ENCODE assay signal across 14 cellular contexts in the genomic region with DNA sequence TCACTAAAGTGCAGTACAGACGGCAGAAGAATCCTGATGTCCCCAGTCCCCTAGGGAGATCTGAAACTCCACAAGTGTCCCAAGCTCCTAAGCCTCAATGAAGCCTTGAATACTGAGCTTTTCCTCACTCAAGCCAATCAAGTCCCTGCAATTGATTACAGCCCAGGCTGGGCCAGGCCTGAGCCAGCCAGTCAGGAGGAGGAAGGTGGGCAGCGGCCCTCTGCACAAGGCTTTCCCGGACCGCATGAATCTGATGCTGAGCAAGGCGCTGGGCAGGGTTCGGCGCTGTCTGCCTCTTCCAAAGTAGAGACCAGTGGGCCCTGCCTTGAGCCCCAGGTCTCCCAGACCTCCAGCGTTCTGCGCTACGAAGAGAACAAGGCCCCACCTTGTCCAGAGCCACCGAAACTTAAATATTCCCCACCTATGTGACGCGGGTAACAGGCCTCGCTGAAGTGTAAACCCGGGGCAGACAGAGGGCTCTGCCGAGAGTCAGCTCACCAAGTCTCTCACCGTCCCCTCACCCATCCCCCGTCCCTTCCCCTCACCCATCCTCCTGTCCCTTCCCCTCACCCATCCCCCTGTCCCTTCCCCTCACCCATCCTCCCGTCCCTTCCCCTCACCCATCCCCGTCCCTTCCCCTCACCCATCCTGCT.
DNase-seq lines count a peak whose midpoint lies in the region; ATAC-seq and TF ChIP-seq lines count a peak whose summit lies in the region.
"Had no signal": no experiment of that assay in that cellular context is flagged by ENCODE, and none has a peak within 500 bp of the region (broad histone marks: within the 10 kb centered on the region; RNA-seq: fewer than 3 reads in every experiment).

No MANE protein-coding gene starts in this region.

- H2AK5ac ChIP-seq in H9 (ENCODE audit: insufficient read length, low read length) = no peak overlapping the region
- no peak overlapping the region for H2AK5ac ChIP-seq in neuronal stem cell (ENCODE audit: low read depth, low read length)

- H2BK15ac ChIP-seq in H9 (ENCODE audit: low read depth, low read length) (no peak overlapping the region), neuronal stem cell (ENCODE audit: low read length) (no peak overlapping the region)

- no peak overlapping the region for H2BK20ac ChIP-seq in H9 (ENCODE audit: low read depth, low read length, poor library complexity, severe bottlenecking)

- no peak overlapping the region for H4K8ac ChIP-seq in H9 (replicated peaks; ENCODE audit: insufficient read length, low read depth, low read length)
- H4K8ac ChIP-seq in neuronal stem cell (ENCODE audit: low read depth, low read length) = no peak overlapping the region

- no peak overlapping the region for H3K27ac Mint-ChIP-seq in GM23338
- H3K27ac Mint-ChIP-seq in H9 = peak overlapping the region in 1 of 3 experiments; percentile 87; a peak in 2 of 7 replicates
- no peak overlapping the region for H3K27ac Mint-ChIP-seq in endodermal cell
- H3K27ac Mint-ChIP-seq: B cell; CD4-positive, alpha-beta T cell had no signal

- TF ChIP-seq CTCF in GM23338 (conservative IDR thresholded peaks at IDR 0.05; ENCODE audit: low read depth in 2 of 2) (no peak), H9 (conservative IDR thresholded peaks at IDR 0.05) (no peak), endodermal cell (conservative IDR thresholded peaks at IDR 0.05) (no peak), lower leg skin (IDR thresholded peaks at IDR 0.05) (no peak)

- H3K79me1 ChIP-seq in H9 (ENCODE audit: insufficient read depth, low read depth, low read length, poor library complexity, severe bottlenecking) = no peaks in the 10 kb centered on the region
- H3K79me1 ChIP-seq in neuronal stem cell (ENCODE audit: low read depth, low read length) = peaks cover 5% of the 10 kb centered on the region

- H3K23ac ChIP-seq in H9 (ENCODE audit: insufficient read length, low read depth, low read length) (no peak overlapping the region), neuronal stem cell (ENCODE audit: low read depth, low read length, poor library complexity) (no peak overlapping the region)

- H3K9ac ChIP-seq in H9 (ENCODE audit: extremely low read depth, insufficient read length, low read length) (peak overlapping the region; percentile 24), endodermal cell (ENCODE audit: extremely low read depth, low read length, poor library complexity, severe bottlenecking) (no peak overlapping the region), neuronal stem cell (ENCODE audit: low read depth, low read length, poor library complexity) (no peak overlapping the region)

- no peak for DNase-seq in GM23338 (ENCODE audit: low spot score)
- no peak for DNase-seq in H9
- DNase-seq in endodermal cell = peak; percentile 65
- no peak for DNase-seq in neuronal stem cell (ENCODE audit: low spot score)
- no peak for DNase-seq in lower leg skin (ENCODE audit: low spot score in 2 of 2)
- DNase-seq in NCI-H2196 treated with DMSO at 0.1 percent for 48 hours (lab: John Stamatoyannopoulos, UW; ENCODE audit: unreplicated experiment) = no peak
- no peak for DNase-seq in activated CD8-positive, alpha-beta memory T cell treated with anti-CD3 and anti-CD28 coated beads for 24 hours
- DNase-seq: C1 segment of cervical spinal cord; Calu3; CD4-positive, alpha-beta T cell; DMS 273 treated with DMSO at 0.1 percent for 48 hours had no signal

- H4K20me1 ChIP-seq in GM23338 (replicated peaks; ENCODE audit: insufficient read depth) (no peaks in the 10 kb centered on the region), H9 (ENCODE audit: control insufficient read depth, insufficient read depth, insufficient read length) (no peaks in the 10 kb centered on the region)

- H3K4me1 Mint-ChIP-seq in GM23338 = peaks cover 36% of the 10 kb centered on the region
- peaks cover 16 to 24% of the 10 kb centered on the region in 2 experiments for H3K4me1 Mint-ChIP-seq in H9
- H3K4me1 Mint-ChIP-seq in endodermal cell = peaks cover 10% of the 10 kb centered on the region
- H3K4me1 Mint-ChIP-seq: B cell had no signal

- H3K27ac ChIP-seq in GM23338 (ENCODE audit: low read depth) (0 out of 2 replicates have a peak overlapping the region, but pooled peaks have one; percentile 9), H9 (ENCODE audit: insufficient read length, low read depth, low read length) (no peak overlapping the region), endodermal cell (ENCODE audit: low read depth, low read length) (no peak overlapping the region), neuronal stem cell (replicated peaks; ENCODE audit: low read length) (no peak overlapping the region)
- H3K27ac ChIP-seq: HL-60 had no signal

- intact Hi-C loops in lower leg skin (cut with DNase I; ENCODE audit: low total_unique reads) = no loop called here

- H3K36me3 Mint-ChIP-seq in GM23338 (ENCODE audit: low read depth) (no peaks in the 10 kb centered on the region), H9 (ENCODE audit: insufficient read depth in 1 of 3, low read depth in 3 of 3) (no peaks in the 10 kb centered on the region), endodermal cell (ENCODE audit: low read depth) (no peaks in the 10 kb centered on the region)

- H3F3A ChIP-seq in GM23338 (replicated peaks; ENCODE audit: low read depth) = no peaks in the 10 kb centered on the region

- no peaks in the 10 kb centered on the region for H3K9me3 Mint-ChIP-seq in GM23338
- H3K9me3 Mint-ChIP-seq in H9 = no peaks in the 10 kb centered on the region
- no peaks in the 10 kb centered on the region for H3K9me3 Mint-ChIP-seq in endodermal cell
- H3K9me3 Mint-ChIP-seq: CD4-positive, alpha-beta T cell had no signal

- no peak overlapping the region for H2BK5ac ChIP-seq in H9 (ENCODE audit: insufficient read length, low read length)
- H2BK5ac ChIP-seq in neuronal stem cell (ENCODE audit: low read length) = no peak overlapping the region

- H2BK12ac ChIP-seq in H9 (ENCODE audit: insufficient read length, low read depth, low read length) = no peak overlapping the region
- no peak overlapping the region for H2BK12ac ChIP-seq in neuronal stem cell (ENCODE audit: low read length)

- H3K9me3 ChIP-seq in H9 (ENCODE audit: control insufficient read depth, low read depth, low read length) (no peaks in the 10 kb centered on the region), endodermal cell (ENCODE audit: control insufficient read depth, low read length) (no peaks in the 10 kb centered on the region), neuronal stem cell (replicated peaks in 1 of 2; ENCODE audit: control insufficient read depth in 2 of 2, insufficient read depth in 1 of 2, low read depth in 1 of 2, low read length in 2 of 2) (no peaks in the 10 kb centered on the region)
- H3K9me3 ChIP-seq: HAP-1 had no signal

- TF ChIP-seq POLR2A in lower leg skin (IDR thresholded peaks at IDR 0.05) = no peak

- H3K56ac ChIP-seq in H9 (ENCODE audit: insufficient read length, low read depth, low read length) = no peak overlapping the region

- ATAC-seq in GM23338 = peak; percentile 34

- no peaks in the 10 kb centered on the region for H3K23me2 ChIP-seq in H9 (ENCODE audit: insufficient read length, low read depth, low read length, poor library complexity, severe bottlenecking)

- H3K27me3 Mint-ChIP-seq in GM23338 (ENCODE audit: insufficient read depth, low read depth, poor library complexity) (peaks cover 17% of the 10 kb centered on the region), H9 (ENCODE audit: low read depth) (peaks cover 12% of the 10 kb centered on the region), endodermal cell (ENCODE audit: insufficient read depth) (peaks cover 3% of the 10 kb centered on the region)
- H3K27me3 Mint-ChIP-seq: CD4-positive, alpha-beta T cell had no signal

- H3K27me3 ChIP-seq in GM23338 (ENCODE audit: insufficient read depth) = no peaks in the 10 kb centered on the region
- H3K27me3 ChIP-seq in H9 (ENCODE audit: insufficient read depth, low read length) = no peaks in the 10 kb centered on the region
- H3K27me3 ChIP-seq in endodermal cell (ENCODE audit: control insufficient read depth, insufficient read depth, low read length, poor library complexity, severe bottlenecking) = no peaks in the 10 kb centered on the region
- peaks cover 0 to 46% (median 0%) of the 10 kb centered on the region in 3 experiments for H3K27me3 ChIP-seq in neuronal stem cell (ENCODE audit: control insufficient read depth in 3 of 3, insufficient read depth in 3 of 3, low read depth in 1 of 3, low read length in 3 of 3)

- H3K4me3 ChIP-seq in GM23338 = no peak overlapping the region
- H3K4me3 ChIP-seq in endodermal cell (ENCODE audit: low read length) = no peak overlapping the region
- no peak overlapping the region for H3K4me3 ChIP-seq in neuronal stem cell (ENCODE audit: low read length in 2 of 2)
- no peak overlapping the region for H3K4me3 ChIP-seq in lower leg skin (ENCODE audit: low read depth, poor library complexity, severe bottlenecking)
- H3K4me3 ChIP-seq: HAP-1 had no signal

- H2AFZ ChIP-seq in GM23338 = no peak overlapping the region
- H2AFZ ChIP-seq in H9 (ENCODE audit: low read length) = no peak overlapping the region
- no peak overlapping the region for H2AFZ ChIP-seq in neuronal stem cell (ENCODE audit: low read length)

- H3T11ph ChIP-seq in H9 (ENCODE audit: low read length) = no peak overlapping the region

- H3K14ac ChIP-seq in H9 (ENCODE audit: insufficient read depth, low read length) (peak overlapping the region; percentile 28), neuronal stem cell (ENCODE audit: low read length) (no peak overlapping the region)

- WGBS in H9 (ENCODE audit: extremely low coverage, insufficient read length, low lambda C conversion rate) = no CpG with 5 or more reads among the region's 20 CpGs
- 64 to 72% methylated on average over 12 to 20 of the region's 20 CpGs for WGBS in endodermal cell (ENCODE audit: insufficient coverage in 1 of 2, insufficient read length in 1 of 2), 2 experiments
- no CpG with 5 or more reads among the region's 20 CpGs for WGBS in neuronal stem cell (ENCODE audit: extremely low coverage in 2 of 2, insufficient read length in 2 of 2, insufficient replicate concordance in 1 of 2), 2 donors
- WGBS in lower leg skin, 2 donors = 79 to 84% methylated on average over 19 to 20 of the region's 20 CpGs

- H4K91ac ChIP-seq in H9 (ENCODE audit: insufficient read length, low read depth, low read length) (no peak overlapping the region), neuronal stem cell (ENCODE audit: low read depth, low read length, poor library complexity) (no peak overlapping the region)

- no peaks in the 10 kb centered on the region for H3K36me3 ChIP-seq in GM23338 (ENCODE audit: insufficient read depth)
- no peaks in the 10 kb centered on the region for H3K36me3 ChIP-seq in endodermal cell (ENCODE audit: control insufficient read depth, insufficient read depth, low read length)
- peaks cover 0 to 13% of the 10 kb centered on the region in 2 donors for H3K36me3 ChIP-seq in neuronal stem cell (replicated peaks in 1 of 2; ENCODE audit: control insufficient read depth in 2 of 2, insufficient read depth in 2 of 2, low read length in 2 of 2)
- H3K36me3 ChIP-seq: HAP-1 had no signal

- H3K4me3 Mint-ChIP-seq in GM23338 = no peak overlapping the region
- H3K4me3 Mint-ChIP-seq in H9 = no peak overlapping the region; a peak in 1 of 5 replicates
- no peak overlapping the region for H3K4me3 Mint-ChIP-seq in endodermal cell
- H3K4me3 Mint-ChIP-seq: B cell; CD4-positive, alpha-beta T cell had no signal

- H3K4me2 ChIP-seq in GM23338 (peak overlapping the region; percentile 57; the same call in 1 of the 2 replicates), H9 (ENCODE audit: insufficient read depth, insufficient read length, low read length) (peak overlapping the region; percentile 24), neuronal stem cell (ENCODE audit: insufficient read depth, low read length, poor library complexity, severe bottlenecking) (no peak overlapping the region)

- H3K18ac ChIP-seq in H9 (ENCODE audit: insufficient read length, low read depth, low read length) = no peak overlapping the region
- peak overlapping the region; percentile 41 for H3K18ac ChIP-seq in neuronal stem cell (ENCODE audit: low read length)

- H2BK120ac ChIP-seq in H9 (ENCODE audit: low read depth, low read length, poor library complexity, severe bottlenecking) = no peak overlapping the region
- H2BK120ac ChIP-seq in neuronal stem cell (ENCODE audit: low read depth, low read length) = no peak overlapping the region

- no peaks in the 10 kb centered on the region for H3K79me2 ChIP-seq in GM23338 (replicated peaks; ENCODE audit: insufficient read depth)
- H3K79me2 ChIP-seq in H9 (ENCODE audit: insufficient read depth, low read length) = no peaks in the 10 kb centered on the region

- no peak overlapping the region for H4K5ac ChIP-seq in H9 (ENCODE audit: insufficient read length, low read depth, low read length)

- H3K9me2 ChIP-seq in GM23338 (ENCODE audit: insufficient read depth) = no peaks in the 10 kb centered on the region

- H3K4me1 ChIP-seq in GM23338 (ENCODE audit: insufficient read depth) (peaks cover 16% of the 10 kb centered on the region), H9 (ENCODE audit: insufficient read depth, low read length) (peaks cover 7% of the 10 kb centered on the region; the same call in 1 of the 2 replicates), endodermal cell (ENCODE audit: control insufficient read depth, insufficient read depth, low read length) (peaks cover 3% of the 10 kb centered on the region), neuronal stem cell (ENCODE audit: control insufficient read depth in 2 of 2, insufficient read depth in 1 of 2, low read depth in 1 of 2, low read length in 2 of 2) (peaks cover 5 to 30% of the 10 kb centered on the region in 2 donors)
- H3K4me1 ChIP-seq: HAP-1 had no signal

- no peak overlapping the region for H3K4ac ChIP-seq in H9 (ENCODE audit: low read depth, low read length)
- no peak overlapping the region for H3K4ac ChIP-seq in neuronal stem cell (ENCODE audit: low read length)
